16 cellular contexts compared by ENCODE assay signal in the genomic region with DNA sequence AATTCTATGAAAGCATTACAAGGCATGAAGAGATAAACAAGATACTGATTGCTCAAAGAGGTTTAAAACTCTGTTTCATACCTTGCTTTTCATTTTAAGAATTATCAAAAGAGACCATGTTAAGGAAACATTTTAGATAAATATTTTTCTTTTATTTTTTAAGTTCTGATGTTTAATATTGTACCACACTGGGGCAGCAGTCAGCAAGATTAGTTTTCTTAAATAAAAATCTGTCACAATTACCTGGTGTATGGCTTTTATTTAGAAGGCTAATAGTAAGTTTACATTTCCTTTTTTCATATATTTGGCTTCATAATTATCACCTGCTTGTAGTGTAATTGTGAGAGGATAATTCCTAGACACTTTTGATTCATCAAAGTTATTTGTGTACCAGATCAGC. TPM values are rescaled to one million over a fixed set of nuclear protein-coding genes. Genes with fewer than 3 reads are reported as not detected.
DNase-seq lines count a peak whose midpoint lies in the region; ATAC-seq and TF ChIP-seq lines count a peak whose summit lies in the region.
"Had no signal": no experiment of that assay in that cellular context is flagged by ENCODE, and none has a peak within 500 bp of the region (broad histone marks: within the 10 kb centered on the region; RNA-seq: fewer than 3 reads in every experiment).

No MANE protein-coding gene starts in this region.

- DNase-seq in ELR (ENCODE audit: low read depth) (peak; percentile 39), PC-3 (peak; percentile 29), fibroblast of gingiva (ENCODE audit: low read depth) (peak; percentile 3), transverse colon (no peak), OCI-M2 (lab: John Stamatoyannopoulos, UW; ENCODE audit: unreplicated experiment) (no peak), left ventricle myocardium superior (no peak)
- DNase-seq: activated CD4-positive, alpha-beta T cell treated with anti-CD3 and anti-CD28 coated beads for 4 hours; AML-193; effector memory CD4-positive, alpha-beta T cell; naive thymus-derived CD4-positive, alpha-beta T cell; T1000 had no signal

- no peaks in the 10 kb centered on the region for H4K20me1 ChIP-seq in PC-3 (ENCODE audit: low read length)

- H3K36me3 ChIP-seq in PC-3 (ENCODE audit: low read depth, low read length), result no peaks in the 10 kb centered on the region
- H3K36me3 ChIP-seq in transverse colon, result no peaks in the 10 kb centered on the region
- H3K36me3 ChIP-seq: cardiac muscle cell, prostate gland had no signal

- BruUV-seq in PC-3 (replicated peaks; lab: Mats Ljungman, UMichigan), result no TSS peak

- H3K27ac ChIP-seq in 22Rv1 (no peak overlapping the region), PC-3 (ENCODE audit: low read length) (no peak overlapping the region), transverse colon (no peak overlapping the region)
- H3K27ac ChIP-seq: cardiac muscle cell, prostate gland had no signal

- in situ Hi-C loops in transverse colon (cut with MboI; ENCODE audit: low pct_ligation_motif_present in 1 of 4, low pct_unique_long_range_greater_than_20kb in 1 of 4, low sequenced_read_pairs in 3 of 4), result no loop called here

- TF ChIP-seq CTCF in 22Rv1 (IDR thresholded peaks at IDR 0.05) (peak; percentile 18), PC-3 (conservative IDR thresholded peaks at IDR 0.05; ENCODE audit: low read depth, low read length) (peak; percentile 46; the same call in 1 of the 2 replicates), transverse colon (IDR thresholded peaks at IDR 0.05) (no peak)

- H3F3A ChIP-seq in PC-3 (ENCODE audit: low read length, unreplicated experiment), result no peaks in the 10 kb centered on the region

- POLR2A ChIA-PET in PC-3 (lab: Charles Lee; ENCODE audit: unreplicated experiment), result no interaction called here

- no peak overlapping the region for H3K9ac ChIP-seq in PC-3 (ENCODE audit: low read length)

- H3K79me2 ChIP-seq in PC-3 (ENCODE audit: low read length), result no peaks in the 10 kb centered on the region

- no peak for ATAC-seq in PC-3
- ATAC-seq in HG02973 (IDR thresholded peaks at IDR 0.05; ENCODE audit: unreplicated experiment), result no peak
- ATAC-seq in left ventricle myocardium superior, result no peak
- ATAC-seq: naive thymus-derived CD4-positive, alpha-beta T cell had no signal

- H3K4me3 ChIP-seq in PC-3 (ENCODE audit: low read length) (no peak overlapping the region), transverse colon (no peak overlapping the region)
- H3K4me3 ChIP-seq: cardiac muscle cell, lung, prostate gland had no signal

- intact Hi-C loops in PC-3 (cut with micrococcal nuclease), result loop anchor here (1.0 to 10.0 kb wide), 3 partner anchors 558 to 760 kb away; no protein-coding TSS in a partner anchor
- intact Hi-C loops in transverse colon (cut with DNase I; ENCODE audit: low total_unique reads), result no loop called here
- intact Hi-C loops in left ventricle myocardium superior (cut with micrococcal nuclease), result no loop called here

- CTCF ChIA-PET in PC-3 (lab: Charles Lee), result no interaction called here

- H3K9me2 ChIP-seq in PC-3 (replicated peaks; ENCODE audit: low read length), result no peaks in the 10 kb centered on the region

- no peak overlapping the region for H2AFZ ChIP-seq in PC-3 (ENCODE audit: low read length)

- no peak overlapping the region for H3K4me2 ChIP-seq in PC-3 (ENCODE audit: low read length)

- no peaks in the 10 kb centered on the region for H3K9me3 ChIP-seq in PC-3 (ENCODE audit: low read length)
- H3K9me3 ChIP-seq in transverse colon, result no peaks in the 10 kb centered on the region
- H3K9me3 ChIP-seq: prostate gland had no signal

- H3K4me1 ChIP-seq in PC-3 (ENCODE audit: insufficient read depth, low read length) (peaks cover 17% of the 10 kb centered on the region), transverse colon (no peaks in the 10 kb centered on the region)
- H3K4me1 ChIP-seq: prostate gland had no signal

- TF ChIP-seq EP300 in transverse colon (IDR thresholded peaks at IDR 0.05; ENCODE audit: low read depth), result no peak

- H3K27me3 ChIP-seq in PC-3 (ENCODE audit: low read length) (no peaks in the 10 kb centered on the region), transverse colon (no peaks in the 10 kb centered on the region)
- H3K27me3 ChIP-seq: cardiac muscle cell had no signal

- no peak for TF ChIP-seq POLR2A in transverse colon (IDR thresholded peaks at IDR 0.05)

RNA-seq across cellular contexts. Expression of gene ZNF804A, which starts 46.4 kb away (rescaled TPM):
- total RNA-seq in PC-3 (2014; rRNA removed) (1.6 and 1.9 TPM in 2 replicates), transverse colon (1 to 10 TPM in 1 of 4 donors, under 1 TPM in 3; 0.16 to 1.5 (median 0.70) TPM), left ventricle myocardium superior (0.07 TPM)
- total RNA-seq: cardiac muscle cell had no signal

Comparison
In these comparisons a context has a peak if more than half of its experiments do, and no peak if none do; other contexts are left out.
1. CTCF ChIP-seq: peak in 22Rv1 (single experiment) and PC-3 (single experiment); none in transverse colon (0 of 5).
2. DNase-seq: peak in ELR (single experiment), PC-3 (single experiment) and fibroblast of gingiva (single experiment); none in transverse colon (single experiment), OCI-M2 (single experiment) and left ventricle myocardium superior (single experiment).